Comparison of ENCODE assay signal across 8 cellular contexts in the genomic region with DNA sequence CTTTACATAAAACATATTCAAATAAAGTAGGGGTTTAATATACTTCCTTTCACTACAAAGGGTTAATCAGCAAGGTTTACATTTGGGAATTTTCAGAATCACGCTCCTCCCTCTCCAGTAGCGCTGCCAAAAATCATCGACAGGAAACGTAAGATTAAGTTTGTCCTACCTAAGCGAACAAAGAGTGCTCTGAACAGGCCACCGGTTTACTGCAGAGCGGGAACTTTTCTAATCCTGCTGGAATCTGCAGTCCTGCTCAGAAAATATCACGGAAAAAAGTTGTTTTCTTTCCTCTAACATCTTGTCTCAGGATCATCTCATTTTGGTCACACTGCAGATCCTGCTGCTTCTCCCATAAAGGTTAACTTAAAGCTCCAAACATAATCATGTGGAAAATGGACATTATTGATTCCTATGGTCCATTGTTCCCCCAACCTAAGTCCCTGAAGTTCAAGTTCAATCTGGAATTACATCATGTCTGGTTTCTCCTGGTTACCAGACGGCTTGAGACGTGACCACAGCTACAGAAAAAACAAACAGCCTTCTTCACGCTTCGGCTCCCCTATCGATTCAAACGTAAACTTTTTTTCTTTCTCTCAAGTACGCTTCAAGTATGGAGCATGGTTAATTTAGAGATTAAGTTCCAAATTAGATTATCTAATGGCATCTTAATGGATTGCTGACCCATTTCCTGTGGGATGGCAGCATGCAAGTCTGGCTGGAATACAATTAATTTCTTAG.
DNase-seq lines count a peak whose midpoint lies in the region; ATAC-seq and TF ChIP-seq lines count a peak whose summit lies in the region.

No MANE protein-coding gene starts in this region.

- H3K4me3 ChIP-seq in MG63, result peak overlapping the region; percentile 4
- peak overlapping the region; percentile 20; the same call in 1 of the 2 replicates for H3K4me3 ChIP-seq in iPS-20b (ENCODE audit: low read length)
- peak overlapping the region; percentile 60 for H3K4me3 ChIP-seq in thoracic aorta
- H3K4me3 ChIP-seq in dorsolateral prefrontal cortex, result peak overlapping the region in 13 of 59 donors; percentile 1 to 25 (median 10)

- DNase-seq in MG63 (peak; percentile 84), amniotic epithelial cell (ENCODE audit: low read depth) (peak; percentile 67), thoracic aorta (ENCODE audit: low spot score) (no peak), SKM-1 treated with dmso at 0.1 percent for 144 hours (lab: John Stamatoyannopoulos, UW; ENCODE audit: unreplicated experiment) (no peak), dorsolateral prefrontal cortex (no peak)

- H3K4me1 ChIP-seq in iPS-20b (ENCODE audit: insufficient read depth, low read length) (peaks cover 34% of the 10 kb centered on the region), thoracic aorta (ENCODE audit: control insufficient read depth in 1 of 2, low read depth in 2 of 2) (peaks cover 41 to 65% of the 10 kb centered on the region in 2 donors)

- no peaks in the 10 kb centered on the region for H3K9me3 ChIP-seq in MG63
- no peaks in the 10 kb centered on the region for H3K9me3 ChIP-seq in iPS-20b (ENCODE audit: insufficient read depth, low read depth, low read length)
- no peaks in the 10 kb centered on the region for H3K9me3 ChIP-seq in thoracic aorta

- H3K27me3 ChIP-seq in MG63, result no peaks in the 10 kb centered on the region
- no peaks in the 10 kb centered on the region for H3K27me3 ChIP-seq in iPS-20b (ENCODE audit: insufficient read depth, low read length)
- H3K27me3 ChIP-seq in thoracic aorta (replicated peaks; ENCODE audit: insufficient read depth), result no peaks in the 10 kb centered on the region
- H3K27me3 ChIP-seq in dorsolateral prefrontal cortex, result no peaks in the 10 kb centered on the region

- H3K27ac ChIP-seq in iPS-20b (ENCODE audit: low read length) (peak overlapping the region; percentile 82), thoracic aorta (peak overlapping the region; percentile 62 to 78), dorsolateral prefrontal cortex (peak overlapping the region in 14 of 59 donors; percentile 3 to 55 (median 27))

- intact Hi-C loops in dorsolateral prefrontal cortex (cut with DNase I), result no loop called here

- ATAC-seq in thoracic aorta (ENCODE audit: insufficient number of reproducible peaks, low FRiP score, low read depth) (peak; percentile 74), HG02840 (IDR thresholded peaks at IDR 0.05; ENCODE audit: low FRiP score, unreplicated experiment) (no peak), HG03045 (IDR thresholded peaks at IDR 0.05; ENCODE audit: unreplicated experiment) (no peak)

- TF ChIP-seq CTCF in thoracic aorta (IDR thresholded peaks at IDR 0.05) (no peak), dorsolateral prefrontal cortex (IDR thresholded peaks at IDR 0.05 in 54 of 56, conservative IDR thresholded peaks at IDR 0.05 in 2 of 56; ENCODE audit: low read depth in 1 of 56, partially characterized antibody in 56 of 56) (no peak)

- H3K36me3 ChIP-seq in MG63 (peaks cover 22% of the 10 kb centered on the region), iPS-20b (ENCODE audit: insufficient read depth, low read depth, low read length) (no peaks in the 10 kb centered on the region), thoracic aorta (no peaks in the 10 kb centered on the region)

- peak overlapping the region; percentile 72 for H3K9ac ChIP-seq in iPS-20b (ENCODE audit: low read depth, low read length)

Comparison
In these comparisons a context has a peak if more than half of its experiments do, and no peak if none do; other contexts are left out.
1. DNase-seq: peak in MG63 (single experiment) and amniotic epithelial cell (single experiment); none in thoracic aorta (single experiment), SKM-1 treated with dmso at 0.1 percent for 144 hours (single experiment) and dorsolateral prefrontal cortex (0 of 10).